Comparison of ENCODE assay signal across 25 cellular contexts in genomic region chr9:27335088-27335487, GRCh38. TPM values are rescaled to one million over a fixed set of nuclear protein-coding genes. Genes with fewer than 3 reads are reported as not detected.
DNase-seq lines count a peak whose midpoint lies in the region; ATAC-seq, FAIRE-seq and TF ChIP-seq lines count a peak whose summit lies in the region.
"Had no signal": no experiment of that assay in that cellular context is flagged by ENCODE, and none has a peak within 500 bp of the region (broad histone marks: within the 10 kb centered on the region; RNA-seq: fewer than 3 reads in every experiment).

No MANE protein-coding gene starts in this region.

- H3K9me3 Mint-ChIP-seq in stimulated activated naive CD8-positive, alpha-beta T cell treated with anti-CD3 and anti-CD28 coated beads, Interleukin-15, amount 100 ng/mL, for 72 hours = no peaks in the 10 kb centered on the region
- no peaks in the 10 kb centered on the region for H3K9me3 Mint-ChIP-seq in activated CD8-positive, alpha-beta T cell treated with anti-CD3 and anti-CD28 coated beads, Interleukin-2, amount 10 ng/mL, durations not matched to agents 7 days and 5 days (ENCODE audit: insufficient read depth)
- H3K9me3 Mint-ChIP-seq: GM23338, IgD-negative memory B cell had no signal

- no peak overlapping the region for H3K27ac ChIP-seq in left lung
- H3K27ac ChIP-seq: 22Rv1, PC-9, RWPE1 had no signal

- CTCF ChIA-PET in activated CD8-positive, alpha-beta T cell treated with anti-CD3 and anti-CD28 coated beads, Interleukin-2, amount 10 ng/mL, durations not matched to agents 7 days and 5 days (lab: Charles Lee) = interaction anchor here (0.8 to 2.7 kb wide), 3 partner anchors 195 to 214 kb away, joined by 3 to 8 read pairs (median 3); partner anchors contain the start of gene MOB3B

- no peaks in the 10 kb centered on the region for H3K9me3 ChIP-seq in left lung
- H3K9me3 ChIP-seq: HAP-1 had no signal

- peaks cover 9% of the 10 kb centered on the region for H3K27me3 Mint-ChIP-seq in stimulated activated naive CD8-positive, alpha-beta T cell treated with anti-CD3 and anti-CD28 coated beads, Interleukin-15, amount 100 ng/mL, for 72 hours
- peaks cover 4% of the 10 kb centered on the region for H3K27me3 Mint-ChIP-seq in activated CD8-positive, alpha-beta T cell treated with anti-CD3 and anti-CD28 coated beads, Interleukin-2, amount 10 ng/mL, durations not matched to agents 7 days and 5 days (ENCODE audit: low read depth)
- H3K27me3 Mint-ChIP-seq: IgD-negative memory B cell had no signal

- no peak overlapping the region for H3K4me3 ChIP-seq in left lung
- H3K4me3 ChIP-seq: GM23338, HAP-1, PC-9 had no signal

- peak; percentile 15 for ATAC-seq in stimulated activated naive CD8-positive, alpha-beta T cell treated with anti-CD3 and anti-CD28 coated beads, Interleukin-15, Interleukin-2, amounts not matched to agents 100 U/mL and 50 U/mL, for 24 hours
- ATAC-seq in stimulated activated naive CD8-positive, alpha-beta T cell treated with anti-CD3 and anti-CD28 coated beads, Interleukin-15, amount 100 ng/mL, for 72 hours = no peak
- ATAC-seq in left lung (peak; percentile 7), HG02798 (IDR thresholded peaks at IDR 0.05; ENCODE audit: poor library complexity, unreplicated experiment) (no peak)
- no peak for ATAC-seq in activated CD8-positive, alpha-beta T cell treated with anti-CD3 and anti-CD28 coated beads, Interleukin-2, amount 10 ng/mL, durations not matched to agents 7 days and 5 days
- ATAC-seq: GM23338 had no signal

- no peak overlapping the region for H3K4me3 Mint-ChIP-seq in stimulated activated naive CD8-positive, alpha-beta T cell treated with anti-CD3 and anti-CD28 coated beads, Interleukin-15, amount 100 ng/mL, for 72 hours
- no peak overlapping the region for H3K4me3 Mint-ChIP-seq in activated CD8-positive, alpha-beta T cell treated with anti-CD3 and anti-CD28 coated beads, Interleukin-2, amount 10 ng/mL, durations not matched to agents 7 days and 5 days
- H3K4me3 Mint-ChIP-seq: GM23338, IgD-negative memory B cell had no signal

- intact Hi-C loops in left lung (cut with DNase I) = loop anchor here (5.0 to 10.0 kb wide), 2 partner anchors 192 to 200 kb away; partner anchors contain the start of gene MOB3B (in 1 of the 2)

- no peak for TF ChIP-seq CTCF in left lung (IDR thresholded peaks at IDR 0.05)

- no peak overlapping the region for H3K27ac Mint-ChIP-seq in stimulated activated naive CD8-positive, alpha-beta T cell treated with anti-CD3 and anti-CD28 coated beads, Interleukin-15, amount 100 ng/mL, for 72 hours
- no peak overlapping the region for H3K27ac Mint-ChIP-seq in activated CD8-positive, alpha-beta T cell treated with anti-CD3 and anti-CD28 coated beads, Interleukin-2, amount 10 ng/mL, durations not matched to agents 7 days and 5 days
- H3K27ac Mint-ChIP-seq: GM23338, IgD-negative memory B cell had no signal

- H3K4me1 ChIP-seq in left lung = peaks cover 15 to 28% of the 10 kb centered on the region in 2 donors

- POLR2A ChIA-PET in activated CD8-positive, alpha-beta T cell treated with anti-CD3 and anti-CD28 coated beads, Interleukin-2, amount 10 ng/mL, durations not matched to agents 7 days and 5 days (lab: Charles Lee) = interaction anchor here (1.1 kb wide), 1 partner anchor 195 kb away, joined by 3 read pairs; the partner anchor contains the start of gene MOB3B

- H3K27me3 ChIP-seq in left lung = no peaks in the 10 kb centered on the region

- peak; percentile 5 for FAIRE-seq in urothelium cell line (lab: Jason Lieb, UNC)
- FAIRE-seq: GM18507 had no signal

- DNase-seq in stimulated activated naive CD8-positive, alpha-beta T cell treated with anti-CD3 and anti-CD28 coated beads, Interleukin-15, Interleukin-2, amounts not matched to agents 100 U/mL and 50 U/mL, for 24 hours = no peak
- DNase-seq in stimulated activated naive CD8-positive, alpha-beta T cell treated with anti-CD3 and anti-CD28 coated beads, Interleukin-15, amount 100 ng/mL, for 72 hours = no peak
- DNase-seq in SKM-1 (lab: John Stamatoyannopoulos, UW; ENCODE audit: unreplicated experiment) = peak; percentile 30
- DNase-seq in left lung = no peak
- DNase-seq in urothelium cell line (ENCODE audit: low spot score) = no peak
- no peak for DNase-seq in activated CD8-positive, alpha-beta T cell treated with anti-CD3 and anti-CD28 coated beads, Interleukin-2, amount 10 ng/mL, durations not matched to agents 7 days and 5 days
- DNase-seq in nucleus accumbens (lab: John Stamatoyannopoulos, UW) = no peak
- DNase-seq: AML-193, C1 segment of cervical spinal cord, GDM1, NCI-H1092, NCI-H1436, NCI-H187 treated with DMSO at 0.1 percent for 48 hours, NCI-H2107, NCI-H446 treated with DMSO at 0.1 percent for 48 hours, NCI-H526 treated with DMSO at 0.1 percent for 48 hours, PC-9, SHP77 treated with DMSO at 0.1 percent for 48 hours had no signal

- H3K4me1 Mint-ChIP-seq in stimulated activated naive CD8-positive, alpha-beta T cell treated with anti-CD3 and anti-CD28 coated beads, Interleukin-15, amount 100 ng/mL, for 72 hours = peaks cover 14% of the 10 kb centered on the region
- H3K4me1 Mint-ChIP-seq in activated CD8-positive, alpha-beta T cell treated with anti-CD3 and anti-CD28 coated beads, Interleukin-2, amount 10 ng/mL, durations not matched to agents 7 days and 5 days (ENCODE audit: low read depth) = peaks cover 16% of the 10 kb centered on the region

- no peaks in the 10 kb centered on the region for H3K36me3 Mint-ChIP-seq in activated CD8-positive, alpha-beta T cell treated with anti-CD3 and anti-CD28 coated beads, Interleukin-2, amount 10 ng/mL, durations not matched to agents 7 days and 5 days (ENCODE audit: low read depth)

- no peaks in the 10 kb centered on the region for H3K36me3 ChIP-seq in left lung

RNA-seq across cellular contexts. Expression of gene EQTN, which starts 38.1 kb away (rescaled TPM):
- total RNA-seq in left lung = under 1 TPM; 0.29 to 0.37 TPM
- not detected for total RNA-seq in activated CD8-positive, alpha-beta T cell treated with anti-CD3 and anti-CD28 coated beads, Interleukin-2, amount 10 ng/mL, durations not matched to agents 7 days and 5 days
- total RNA-seq: PC-9 had no signal

Comparison
In these comparisons a context has a peak if more than half of its experiments do, and no peak if none do; other contexts are left out.
1. ATAC-seq: peak in stimulated activated naive CD8-positive, alpha-beta T cell treated with anti-CD3 and anti-CD28 coated beads, Interleukin-15, Interleukin-2, amounts not matched to agents 100 U/mL and 50 U/mL, for 24 hours (single experiment) and left lung (single experiment); none in stimulated activated naive CD8-positive, alpha-beta T cell treated with anti-CD3 and anti-CD28 coated beads, Interleukin-15, amount 100 ng/mL, for 72 hours (single experiment), HG02798 (single experiment) and activated CD8-positive, alpha-beta T cell treated with anti-CD3 and anti-CD28 coated beads, Interleukin-2, amount 10 ng/mL, durations not matched to agents 7 days and 5 days (single experiment).